ENCODE assay signal across 9 cellular contexts in the genomic region with DNA sequence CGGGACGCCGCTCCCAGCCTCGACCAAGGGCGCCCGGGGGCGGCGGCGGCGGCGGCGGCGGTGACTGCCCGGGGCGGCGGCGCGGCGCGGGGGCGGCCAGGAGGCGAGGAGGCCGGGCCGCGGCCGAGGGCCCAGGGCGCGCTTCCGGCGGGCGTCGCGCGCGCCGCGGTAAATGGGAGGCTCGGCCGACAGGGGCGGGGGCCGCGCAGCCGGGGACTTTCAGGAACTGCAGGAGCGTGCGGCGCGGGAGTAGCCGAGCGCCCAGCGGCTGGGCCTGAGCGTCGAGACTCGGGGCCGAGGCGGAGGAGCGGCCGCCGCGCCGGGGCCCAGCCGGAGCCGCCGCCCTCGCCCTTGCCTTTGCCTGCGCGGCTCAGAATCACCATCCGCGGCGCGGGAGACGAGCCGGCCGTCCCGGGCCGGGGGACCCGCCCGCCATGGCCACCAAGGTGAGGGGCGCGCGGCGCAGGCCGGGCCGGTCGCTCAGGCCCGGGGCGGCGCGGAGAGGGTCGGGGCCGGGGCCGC. TPM values are rescaled to one million over a fixed set of nuclear protein-coding genes. Genes with fewer than 3 reads are reported as not detected.
A peak's percentile ranks its signal among the peaks of the same experiment; 100 is the strongest.
DNase-seq lines count a peak whose midpoint lies in the region; ATAC-seq, FAIRE-seq and TF ChIP-seq lines count a peak whose summit lies in the region.
"Had no signal": no experiment of that assay in that cellular context is flagged by ENCODE, and none has a peak within 500 bp of the region (broad histone marks: within the 10 kb centered on the region; RNA-seq: fewer than 3 reads in every experiment).

A gene (plus strand): TSS at position 246 of the 522 bp plus-strand sequence. CDS start 189 bp downstream, at position 435.

- H3K4me3 ChIP-seq in fibroblast of pulmonary artery (replicated peaks; ENCODE audit: low read depth, low read length), result peak within 1 kb of the TSS; percentile 86

- no peak for FAIRE-seq in RCC 7860 (lab: Jason Lieb, UNC)
- FAIRE-seq: colon had no signal

- H3K27ac Mint-ChIP-seq in CD4-positive, alpha-beta T cell, result peak within 1 kb of the TSS; percentile 98
- H3K27ac Mint-ChIP-seq in natural killer cell, result peak within 1 kb of the TSS; percentile 77 to 89

- DNase-seq in CD4-positive, alpha-beta T cell, result peak in 9 of 10 experiments; percentile 38 to 63 (median 50)
- DNase-seq in RCC 7860 (ENCODE audit: low spot score) (peak; percentile 56), fibroblast of pulmonary artery (ENCODE audit: low read depth) (peak; percentile 79), natural killer cell (peak; percentile 51)
- peak; percentile 69 for DNase-seq in activated T-helper 9 cell treated with anti-CD3 and anti-CD28 coated beads, Interleukin-2, amount 50 U/mL, for 16 hours (ENCODE audit: low read depth)

- peaks cover 10% of the 10 kb centered on the region for H3K36me3 Mint-ChIP-seq in CD4-positive, alpha-beta T cell (ENCODE audit: low read depth)
- H3K36me3 Mint-ChIP-seq in natural killer cell, result no peaks in the 10 kb centered on the region

- peak; percentile 46 for ATAC-seq in CD4-positive, alpha-beta T cell (ENCODE audit: poor library complexity)
- ATAC-seq in GM19372 (IDR thresholded peaks at IDR 0.05; ENCODE audit: low read depth, unreplicated experiment) (peak; percentile 69), HG03460 (IDR thresholded peaks at IDR 0.05; ENCODE audit: unreplicated experiment) (peak; percentile 55), natural killer cell (peak; percentile 84 to 87 (median 86))

- no peaks in the 10 kb centered on the region for H3K27me3 ChIP-seq in CD4-positive, alpha-beta T cell (ENCODE audit: control insufficient read depth, insufficient read depth, low read length)

- peaks cover 58% of the 10 kb centered on the region for H3K4me1 Mint-ChIP-seq in CD4-positive, alpha-beta T cell (ENCODE audit: low read depth)
- peaks cover 9 to 17% of the 10 kb centered on the region in 2 donors for H3K4me1 Mint-ChIP-seq in natural killer cell

- CTCF ChIA-PET in CD4-positive, alpha-beta T cell (lab: Charles Lee), result no interaction called here

- H3K4me3 Mint-ChIP-seq in CD4-positive, alpha-beta T cell, result peak within 1 kb of the TSS; percentile 96
- peak within 1 kb of the TSS; percentile 97 for H3K4me3 Mint-ChIP-seq in natural killer cell

- no peak for TF ChIP-seq CTCF in CD4-positive, alpha-beta T cell (IDR thresholded peaks at IDR 0.05)
- TF ChIP-seq CTCF in fibroblast of pulmonary artery (IDR thresholded peaks at IDR 0.05; ENCODE audit: low read length, missing control alignments), result no peak
- TF ChIP-seq CTCF in natural killer cell (IDR thresholded peaks at IDR 0.05), result no peak
- no peak for TF ChIP-seq CTCF in subcutaneous adipose tissue (IDR thresholded peaks at IDR 0.05; ENCODE audit: low read depth)

- H3K9me3 ChIP-seq in CD4-positive, alpha-beta T cell (ENCODE audit: control insufficient read depth, low read length), result no peaks in the 10 kb centered on the region

- no peaks in the 10 kb centered on the region for H3K27me3 Mint-ChIP-seq in CD4-positive, alpha-beta T cell
- H3K27me3 Mint-ChIP-seq in natural killer cell (ENCODE audit: low read depth in 2 of 2), result peaks cover 3 to 14% of the 10 kb centered on the region in 2 donors

- peak within 1 kb of the TSS; percentile 77 for H3K27ac ChIP-seq in CD4-positive, alpha-beta T cell (ENCODE audit: low read depth, low read length)

- H3K9me3 Mint-ChIP-seq in CD4-positive, alpha-beta T cell, result no peaks in the 10 kb centered on the region
- H3K9me3 Mint-ChIP-seq in natural killer cell, result no peaks in the 10 kb centered on the region

- intact Hi-C loops in CD4-positive, alpha-beta T cell (cut with DNase I, micrococcal nuclease), result loop anchor here (2.0 to 5.0 kb wide), 3 partner anchors 39 to 344 kb away; a partner anchor contains a TSS
- intact Hi-C loops in natural killer cell (cut with micrococcal nuclease), result loop anchor here (5.0 kb wide), 1 partner anchor 61 kb away; no protein-coding TSS in a partner anchor

- POLR2A ChIA-PET in CD4-positive, alpha-beta T cell (lab: Charles Lee), result no interaction called here

RNA-seq across cellular contexts. Expression of the gene that starts here (rescaled TPM):
- total RNA-seq in CD4-positive, alpha-beta T cell, result 10 to 100 TPM; 46.6 to 48.5 TPM
- total RNA-seq in natural killer cell (1 to 10 TPM; 6.0 to 9.7 (median 7.3) TPM), subcutaneous adipose tissue (100 to 1,000 TPM in 2 of 4 donors, 10 to 100 TPM in 2; 80.6 to 113 (median 94.1) TPM)

Comparison
In these comparisons a context has a peak if more than half of its experiments do, and no peak if none do; other contexts are left out.
1. Peak in every context shown above with its lines: DNase-seq, ATAC-seq, H3K4me3 ChIP-seq and H3K27ac ChIP-seq.
2. RNA of the gene that starts here (total RNA-seq): 80.6 to 113 TPM in subcutaneous adipose tissue and 46.6 to 48.5 TPM in CD4-positive, alpha-beta T cell; 6.0 to 9.7 TPM in natural killer cell; every median in the first group is over 4 times any median in the second.